ENCODE assay signal across 10 cellular contexts in genomic region chr1:181179980-181180964, GRCh38.
A peak's percentile ranks its signal among the peaks of the same experiment; 100 is the strongest.
DNase-seq lines count a peak whose midpoint lies in the region.
"Had no signal": no experiment of that assay in that cellular context is flagged by ENCODE, and none has a peak within 500 bp of the region (broad histone marks: within the 10 kb centered on the region; RNA-seq: fewer than 3 reads in every experiment).

No MANE protein-coding gene starts in this region.

- DNase-seq in DMS53 (lab: John Stamatoyannopoulos, UW) (peak; percentile 47), DMS53 treated with DMSO at 0.1 percent for 48 hours (lab: John Stamatoyannopoulos, UW; ENCODE audit: unreplicated experiment) (no peak), NCI-H69 (lab: John Stamatoyannopoulos, UW) (peak; percentile 97), amygdala (lab: John Stamatoyannopoulos, UW) (peak in 47 of 56 donors; percentile 12 to 83 (median 59)), HCEC 1CT (no peak), HuH-7.5 (ENCODE audit: low spot score) (no peak)
- peak; percentile 13 to 32 for DNase-seq in stimulated activated CD8-positive, alpha-beta memory T cell treated with anti-CD3 and anti-CD28 coated beads, Interleukin-15, amount 100 ng/mL, for 48 hours (ENCODE audit: low read depth in 2 of 2)
- DNase-seq: naive B cell had no signal

- no peaks in the 10 kb centered on the region for H3K36me3 ChIP-seq in iPS-20b (ENCODE audit: insufficient read depth, low read depth, low read length)

- H3K4me3 ChIP-seq in iPS-20b (ENCODE audit: low read length): peak overlapping the region; percentile 48; the same call in 1 of the 2 replicates

- H3K27me3 ChIP-seq in iPS-20b (ENCODE audit: insufficient read depth, low read length): no peaks in the 10 kb centered on the region

- no peak overlapping the region for H3K27ac ChIP-seq in iPS-20b (ENCODE audit: low read length)
- H3K27ac ChIP-seq: 22Rv1 had no signal

- peaks cover 29% of the 10 kb centered on the region; the same call in 1 of the 2 replicates for H3K4me1 ChIP-seq in iPS-20b (ENCODE audit: insufficient read depth, low read length)

- H3K9ac ChIP-seq in iPS-20b (ENCODE audit: low read depth, low read length): peak overlapping the region; percentile 51; the same call in 1 of the 2 replicates

- H3K9me3 ChIP-seq in iPS-20b (ENCODE audit: insufficient read depth, low read depth, low read length): no peaks in the 10 kb centered on the region; the same call in 1 of the 2 replicates

Comparison
In these comparisons a context has a peak if more than half of its experiments do, and no peak if none do; other contexts are left out.
1. DNase-seq: peak in DMS53 (single experiment), NCI-H69 (single experiment), amygdala (47 of 56) and stimulated activated CD8-positive, alpha-beta memory T cell treated with anti-CD3 and anti-CD28 coated beads, Interleukin-15, amount 100 ng/mL, for 48 hours (2 of 2); none in DMS53 treated with DMSO at 0.1 percent for 48 hours (single experiment), HCEC 1CT (single experiment) and HuH-7.5 (single experiment).